8 cellular contexts compared by ENCODE assay signal in the genomic region with DNA sequence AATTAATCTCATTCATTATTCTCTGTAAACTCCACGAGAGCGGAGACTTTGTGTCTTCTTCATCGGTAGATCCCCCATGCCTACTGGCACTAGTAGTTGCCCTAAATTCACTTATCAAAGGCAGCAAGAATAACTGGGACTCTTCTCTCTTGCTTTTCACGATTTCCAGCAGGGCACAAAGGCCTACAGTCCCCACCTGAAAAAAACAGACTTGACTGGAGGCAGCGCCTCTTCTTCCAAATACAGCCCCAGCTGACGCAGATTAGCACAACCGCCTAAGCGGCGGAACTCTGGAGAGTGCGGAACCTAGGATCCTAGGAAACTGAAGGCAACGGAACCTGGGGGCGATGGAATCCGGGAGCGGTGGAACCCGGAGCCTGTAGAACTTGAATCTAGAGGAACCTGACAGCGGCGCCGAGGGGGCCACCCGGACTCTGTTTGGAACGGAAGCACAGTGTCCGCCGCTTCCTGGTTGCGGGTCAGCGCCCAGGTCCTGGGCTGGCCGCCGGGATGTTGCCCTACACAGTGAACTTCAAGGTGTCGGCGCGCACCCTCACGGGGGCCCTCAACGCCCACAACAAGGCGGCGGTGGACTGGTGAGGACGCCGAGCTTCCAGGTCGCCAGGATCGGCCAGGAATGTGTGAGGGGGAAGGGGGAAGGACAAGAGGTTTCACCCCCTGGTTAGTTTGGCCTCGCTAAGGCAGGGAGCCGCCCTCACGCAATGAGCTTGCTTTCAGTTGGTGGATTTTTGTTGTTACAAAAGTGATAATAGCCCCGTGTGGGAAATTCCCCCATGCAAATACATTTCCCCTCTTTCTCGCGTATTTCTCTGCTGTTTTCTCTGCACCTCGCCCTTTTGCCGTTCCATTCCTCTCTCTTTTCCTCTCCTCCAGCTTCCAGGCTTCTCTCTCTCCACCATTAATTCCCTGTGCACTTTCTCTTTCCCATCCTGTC. TPM values are rescaled to one million over a fixed set of nuclear protein-coding genes. Genes with fewer than 3 reads are reported as not detected.
DNase-seq lines count a peak whose midpoint lies in the region; ATAC-seq and TF ChIP-seq lines count a peak whose summit lies in the region.

Gene WDR11, plus strand, starts transcription at position 452 of the 955 bp plus-strand sequence. Its CDS starts 59 bp downstream, at position 511.

- peak within 1 kb of the TSS; percentile 61 to 88 for H3K27ac ChIP-seq in right atrium auricular region
- peak within 1 kb of the TSS; percentile 84 for H3K27ac ChIP-seq in psoas muscle
- H3K27ac ChIP-seq in urinary bladder (ENCODE audit: low read depth), result peak within 1 kb of the TSS; percentile 33

- H3K4me3 ChIP-seq in right atrium auricular region (peak within 1 kb of the TSS; percentile 66 to 90), psoas muscle (peak within 1 kb of the TSS; percentile 80), urinary bladder (ENCODE audit: low read depth, low read length) (peak within 1 kb of the TSS; percentile 77)

- H3K36me3 ChIP-seq in right atrium auricular region (peaks cover 11% of the 10 kb centered on the region), psoas muscle (ENCODE audit: insufficient read depth in 1 of 2, low read depth in 1 of 2) (peaks cover 0 to 34% of the 10 kb centered on the region in 2 donors), urinary bladder (ENCODE audit: insufficient read depth) (no peaks in the 10 kb centered on the region)

- H3K9me3 ChIP-seq in right atrium auricular region (peaks cover 0 to 4% of the 10 kb centered on the region in 2 donors), psoas muscle (peaks cover 6% of the 10 kb centered on the region)

- WGBS in psoas muscle, 3 donors, result 4 to 5% (median 4%) methylated on average over 45 of the region's 45 CpGs
- 4% methylated on average over 45 of the region's 45 CpGs for WGBS in urinary bladder

- intact Hi-C loops in psoas muscle (cut with DNase I), result no loop called here

- ATAC-seq in GM18499 (IDR thresholded peaks at IDR 0.05; ENCODE audit: insufficient read depth, unreplicated experiment) (peak; percentile 84), HG02884 (IDR thresholded peaks at IDR 0.05; ENCODE audit: unreplicated experiment) (peak; percentile 91), psoas muscle (peak; percentile 98 to 100 (median 99))

- DNase-seq in NCI-H146 treated with DMSO at 0.1 percent for 48 hours (lab: John Stamatoyannopoulos, UW; ENCODE audit: unreplicated experiment) (peak; percentile 87), T-helper 2 cell (peak; percentile 22 to 82 (median 55)), anterior cingulate cortex (lab: John Stamatoyannopoulos, UW) (peak; percentile 30 to 96 (median 85)), right atrium auricular region (ENCODE audit: low spot score) (peak; percentile 94), psoas muscle (peak; percentile 89 to 92)

- H3K27me3 ChIP-seq in right atrium auricular region, result no peaks in the 10 kb centered on the region
- no peaks in the 10 kb centered on the region for H3K27me3 ChIP-seq in psoas muscle (ENCODE audit: insufficient read depth in 3 of 3, low read length in 2 of 3)

- TF ChIP-seq CTCF in right atrium auricular region (IDR thresholded peaks at IDR 0.05) (no peak), psoas muscle (IDR thresholded peaks at IDR 0.05) (no peak)

- H3K4me1 ChIP-seq in right atrium auricular region (peaks cover 0 to 19% of the 10 kb centered on the region in 2 donors), psoas muscle (peaks cover 18% of the 10 kb centered on the region), urinary bladder (ENCODE audit: insufficient read depth) (peaks cover 1% of the 10 kb centered on the region)

RNA-seq across cellular contexts. Expression of gene WDR11, which starts in this region (rescaled TPM):
- total RNA-seq in right atrium auricular region, result 10 to 100 TPM; 11.1 to 12.7 TPM
- total RNA-seq in psoas muscle, result 10 to 100 TPM in 1 of 4 donors, 1 to 10 TPM in 3; 6.6 to 10.3 (median 8.4) TPM
- 1 to 10 TPM; 4.0 to 7.7 (median 6.4) TPM for polyA plus RNA-seq in psoas muscle
- 101 TPM for total RNA-seq in urinary bladder
- polyA plus RNA-seq in urinary bladder, result 27.9 TPM

Comparison
In these comparisons a context has a peak if more than half of its experiments do, and no peak if none do; other contexts are left out.
1. Peak in every context shown above with its lines: DNase-seq, ATAC-seq, H3K4me3 ChIP-seq and H3K27ac ChIP-seq.
2. H3K27ac ChIP-seq: peak in every context shown above with its lines; median percentile 84 in psoas muscle; 74 in right atrium auricular region; 33 in urinary bladder.